In genomic region chr2:159286709-159287441, GRCh38 we compare ENCODE assay signal across 8 cellular contexts. TPM values are rescaled to one million over a fixed set of nuclear protein-coding genes. Genes with fewer than 3 reads are reported as not detected.
DNase-seq lines count a peak whose midpoint lies in the region; ATAC-seq and TF ChIP-seq lines count a peak whose summit lies in the region.

No MANE protein-coding gene starts in this region.

- peaks cover 12% of the 10 kb centered on the region for H3K36me3 Mint-ChIP-seq in CD4-positive, alpha-beta T cell (ENCODE audit: low read depth)
- H3K36me3 Mint-ChIP-seq in activated CD4-positive, alpha-beta memory T cell treated with anti-CD3 and anti-CD28 coated beads, Interleukin-2, amount 10 ng/mL, durations not matched to agents 7 days and 5 days (ENCODE audit: low read depth) = peaks cover 3% of the 10 kb centered on the region

- H3K4me1 ChIP-seq in duodenal mucosa (ENCODE audit: control insufficient read depth in 1 of 2, insufficient read depth in 2 of 2, low read length in 2 of 2) (peaks cover 0 to 11% of the 10 kb centered on the region in 2 donors), lower lobe of right lung (peaks cover 27% of the 10 kb centered on the region)

- CTCF ChIA-PET in CD4-positive, alpha-beta T cell (lab: Charles Lee) = interaction anchor here (1.1 kb wide), 1 partner anchor 9 kb away, joined by 4 read pairs; no protein-coding TSS in a partner anchor
- CTCF ChIA-PET in activated CD4-positive, alpha-beta memory T cell treated with anti-CD3 and anti-CD28 coated beads, Interleukin-2, amount 10 ng/mL, durations not matched to agents 7 days and 5 days (lab: Charles Lee) = no interaction called here

- POLR2A ChIA-PET in CD4-positive, alpha-beta T cell (lab: Charles Lee) = interaction anchor here (0.6 to 3.4 kb wide), 6 partner anchors 77 to 662 kb away, joined by 3 to 25 read pairs (median 6); partner anchors contain the start of gene MARCHF7
- POLR2A ChIA-PET in activated CD4-positive, alpha-beta memory T cell treated with anti-CD3 and anti-CD28 coated beads, Interleukin-2, amount 10 ng/mL, durations not matched to agents 7 days and 5 days (lab: Charles Lee) = interaction anchor here (0.8 to 4.1 kb wide), 5 partner anchors 10 to 426 kb away, joined by 3 to 24 read pairs (median 5); partner anchors contain the start of gene MARCHF7

- intact Hi-C loops in CD4-positive, alpha-beta T cell (cut with DNase I, micrococcal nuclease) = loop anchor here (2.0 to 10.0 kb wide), 5 partner anchors 425 to 1868 kb away; partner anchors contain the start of genes CCDC148 (in 1 of the 2), MARCHF7 (in 1 of the 2) and PKP4 (in 1 of the 2)
- intact Hi-C loops in lower lobe of right lung (cut with DNase I) = no loop called here

- peak; percentile 98 for ATAC-seq in CD4-positive, alpha-beta T cell (ENCODE audit: poor library complexity)
- peak; percentile 86 for ATAC-seq in GM19452 (IDR thresholded peaks at IDR 0.05; ENCODE audit: unreplicated experiment)
- ATAC-seq in lower lobe of right lung = peak; percentile 99 to 100

- H3K4me3 ChIP-seq in duodenal mucosa (ENCODE audit: low read depth in 1 of 2, low read length in 2 of 2) (peak overlapping the region; percentile 75 to 80), lower lobe of right lung (peak overlapping the region; percentile 70)

- H3K4me1 Mint-ChIP-seq in CD4-positive, alpha-beta T cell (ENCODE audit: low read depth) = peaks cover 46% of the 10 kb centered on the region
- peaks cover 23% of the 10 kb centered on the region for H3K4me1 Mint-ChIP-seq in activated CD4-positive, alpha-beta memory T cell treated with anti-CD3 and anti-CD28 coated beads, Interleukin-2, amount 10 ng/mL, durations not matched to agents 7 days and 5 days

- H3K27me3 Mint-ChIP-seq in CD4-positive, alpha-beta T cell = no peaks in the 10 kb centered on the region
- no peaks in the 10 kb centered on the region for H3K27me3 Mint-ChIP-seq in activated CD4-positive, alpha-beta memory T cell treated with anti-CD3 and anti-CD28 coated beads, Interleukin-2, amount 10 ng/mL, durations not matched to agents 7 days and 5 days

- no peaks in the 10 kb centered on the region for H3K36me3 ChIP-seq in duodenal mucosa (ENCODE audit: control insufficient read depth in 1 of 2, insufficient read depth in 2 of 2, low read length in 2 of 2)
- peaks cover under 1% of the 10 kb centered on the region for H3K36me3 ChIP-seq in lower lobe of right lung

- no peaks in the 10 kb centered on the region for H3K9me3 Mint-ChIP-seq in CD4-positive, alpha-beta T cell
- no peaks in the 10 kb centered on the region for H3K9me3 Mint-ChIP-seq in activated CD4-positive, alpha-beta memory T cell treated with anti-CD3 and anti-CD28 coated beads, Interleukin-2, amount 10 ng/mL, durations not matched to agents 7 days and 5 days

- no peaks in the 10 kb centered on the region for H3K27me3 ChIP-seq in CD4-positive, alpha-beta T cell (ENCODE audit: control insufficient read depth, insufficient read depth, low read length)
- H3K27me3 ChIP-seq in duodenal mucosa (ENCODE audit: control insufficient read depth in 1 of 2, insufficient read depth in 2 of 2, low read length in 2 of 2) (no peaks in the 10 kb centered on the region), lower lobe of right lung (ENCODE audit: low read depth) (no peaks in the 10 kb centered on the region)

- H3K9ac ChIP-seq in duodenal mucosa (ENCODE audit: low read depth in 1 of 2, low read length in 2 of 2) = peak overlapping the region; percentile 65 to 88

- H3K4me3 Mint-ChIP-seq in CD4-positive, alpha-beta T cell = peak overlapping the region; percentile 90
- peak overlapping the region; percentile 78 for H3K4me3 Mint-ChIP-seq in activated CD4-positive, alpha-beta memory T cell treated with anti-CD3 and anti-CD28 coated beads, Interleukin-2, amount 10 ng/mL, durations not matched to agents 7 days and 5 days

- no peak for TF ChIP-seq CTCF in CD4-positive, alpha-beta T cell (IDR thresholded peaks at IDR 0.05)
- TF ChIP-seq CTCF in lower lobe of right lung (IDR thresholded peaks at IDR 0.05) = no peak

- peak overlapping the region; percentile 77 for H3K27ac Mint-ChIP-seq in CD4-positive, alpha-beta T cell
- peak overlapping the region; percentile 52 for H3K27ac Mint-ChIP-seq in activated CD4-positive, alpha-beta memory T cell treated with anti-CD3 and anti-CD28 coated beads, Interleukin-2, amount 10 ng/mL, durations not matched to agents 7 days and 5 days

- no peak overlapping the region for H3K27ac ChIP-seq in CD4-positive, alpha-beta T cell (ENCODE audit: low read depth, low read length)
- H3K27ac ChIP-seq in duodenal mucosa (ENCODE audit: low read depth, low read length) (peak overlapping the region; percentile 53), lower lobe of right lung (peak overlapping the region; percentile 91)

- DNase-seq in CD4-positive, alpha-beta T cell = peak; percentile 93 to 98 (median 96)
- peak; percentile 97 for DNase-seq in HK-2 (ENCODE audit: unreplicated experiment)
- peak; percentile 91 for DNase-seq in NCI-H82 treated with DMSO at 0.1 percent for 48 hours (lab: John Stamatoyannopoulos, UW; ENCODE audit: unreplicated experiment)
- peak; percentile 97 for DNase-seq in activated CD4-positive, alpha-beta memory T cell treated with anti-CD3 and anti-CD28 coated beads, Interleukin-2, amount 10 ng/mL, durations not matched to agents 7 days and 5 days
- peak; percentile 100 for DNase-seq in lower lobe of right lung
- DNase-seq in stimulated activated CD4-positive, alpha-beta T cell treated with anti-CD3 and anti-CD28 coated beads, TNF-alpha, amount 100 ng/mL, for 1 hour (ENCODE audit: low read depth in 3 of 3, low spot score in 1 of 3) = peak; percentile 94 to 95 (median 94)

- no peaks in the 10 kb centered on the region for H3K9me3 ChIP-seq in CD4-positive, alpha-beta T cell (ENCODE audit: control insufficient read depth, low read length)
- H3K9me3 ChIP-seq in duodenal mucosa (ENCODE audit: control insufficient read depth in 1 of 2, low read length in 2 of 2) = no peaks in the 10 kb centered on the region
- no peaks in the 10 kb centered on the region for H3K9me3 ChIP-seq in lower lobe of right lung

RNA-seq across cellular contexts. Expression of gene WDSUB1, which starts 0.4 kb away (rescaled TPM):
- total RNA-seq in CD4-positive, alpha-beta T cell = 1 to 10 TPM; 6.8 to 8.0 TPM
- total RNA-seq in activated CD4-positive, alpha-beta memory T cell treated with anti-CD3 and anti-CD28 coated beads, Interleukin-2, amount 10 ng/mL, durations not matched to agents 7 days and 5 days = 1 to 10 TPM; 5.6 to 6.0 TPM
- total RNA-seq in lower lobe of right lung = 16.5 TPM
